8 cellular contexts compared by ENCODE assay signal in genomic region chr19:54464624-54465266, GRCh38. TPM values are rescaled to one million over a fixed set of nuclear protein-coding genes. Genes with fewer than 3 reads are reported as not detected.
DNase-seq lines count a peak whose midpoint lies in the region; ATAC-seq and TF ChIP-seq lines count a peak whose summit lies in the region.

No MANE protein-coding gene starts in this region.

- peaks cover 28% of the 10 kb centered on the region for H3K4me1 Mint-ChIP-seq in activated CD4-positive, alpha-beta T cell treated with anti-CD3 and anti-CD28 coated beads, Interleukin-2, amount 10 ng/mL, durations not matched to agents 7 days and 5 days

- H3K36me3 ChIP-seq in right lobe of liver = peaks cover 5 to 25% (median 9%) of the 10 kb centered on the region in 4 donors

- no peaks in the 10 kb centered on the region for H3K9me3 Mint-ChIP-seq in activated CD4-positive, alpha-beta T cell treated with anti-CD3 and anti-CD28 coated beads, Interleukin-2, amount 10 ng/mL, durations not matched to agents 7 days and 5 days

- peak; percentile 91 for DNase-seq in AG20443 (ENCODE audit: low spot score)
- DNase-seq in NCI-H510A (lab: John Stamatoyannopoulos, UW) = peak; percentile 60
- peak; percentile 84 for DNase-seq in activated CD4-positive, alpha-beta T cell treated with anti-CD3 and anti-CD28 coated beads, Interleukin-2, amount 10 ng/mL, durations not matched to agents 7 days and 5 days
- DNase-seq in dorsolateral prefrontal cortex = peak; percentile 79 to 93 (median 88)
- DNase-seq in right lobe of liver = peak; percentile 94 to 95 (median 94)
- peak; percentile 60 to 71 for DNase-seq in stimulated activated CD4-positive, alpha-beta T cell treated with anti-CD3 and anti-CD28 coated beads, Interleukin-4, amount 100 ng/mL, for 4 hours

- peak overlapping the region; percentile 79 for H3K4me3 Mint-ChIP-seq in activated CD4-positive, alpha-beta T cell treated with anti-CD3 and anti-CD28 coated beads, Interleukin-2, amount 10 ng/mL, durations not matched to agents 7 days and 5 days

- H3K27me3 Mint-ChIP-seq in activated CD4-positive, alpha-beta T cell treated with anti-CD3 and anti-CD28 coated beads, Interleukin-2, amount 10 ng/mL, durations not matched to agents 7 days and 5 days = peaks cover 26% of the 10 kb centered on the region

- ATAC-seq in GM18868 (IDR thresholded peaks at IDR 0.05; ENCODE audit: unreplicated experiment) (peak; percentile 53), HG03066 (IDR thresholded peaks at IDR 0.05; ENCODE audit: low read depth, unreplicated experiment) (peak; percentile 36), right lobe of liver (peak; percentile 60 to 76 (median 73))

- H3K36me3 Mint-ChIP-seq in activated CD4-positive, alpha-beta T cell treated with anti-CD3 and anti-CD28 coated beads, Interleukin-2, amount 10 ng/mL, durations not matched to agents 7 days and 5 days (ENCODE audit: low read depth) = peaks cover 11% of the 10 kb centered on the region

- intact Hi-C loops in dorsolateral prefrontal cortex (cut with DNase I) (loop anchor here in 1 of 2 donors (2.0 kb wide), 1 partner anchor 16 kb away; the partner anchor contains the start of gene LENG8), right lobe of liver (cut with DNase I) (no loop called here)

- TF ChIP-seq POLR2A in right lobe of liver (IDR thresholded peaks at IDR 0.05) = peak; percentile 85

- H3K27me3 ChIP-seq in dorsolateral prefrontal cortex (peaks cover 0 to 10% (median 2%) of the 10 kb centered on the region in 45 donors), right lobe of liver (no peaks in the 10 kb centered on the region)

- TF ChIP-seq CTCF in dorsolateral prefrontal cortex (IDR thresholded peaks at IDR 0.05 in 54 of 56, conservative IDR thresholded peaks at IDR 0.05 in 2 of 56; ENCODE audit: low read depth in 1 of 56, partially characterized antibody in 56 of 56) = peak in 45 of 56 donors; percentile 2 to 59 (median 31)
- TF ChIP-seq CTCF in right lobe of liver (IDR thresholded peaks at IDR 0.05) = no peak

- peak overlapping the region; percentile 89 for H3K27ac Mint-ChIP-seq in activated CD4-positive, alpha-beta T cell treated with anti-CD3 and anti-CD28 coated beads, Interleukin-2, amount 10 ng/mL, durations not matched to agents 7 days and 5 days

- CTCF ChIA-PET in activated CD4-positive, alpha-beta T cell treated with anti-CD3 and anti-CD28 coated beads, Interleukin-2, amount 10 ng/mL, durations not matched to agents 7 days and 5 days (lab: Charles Lee) = interaction anchor here (1.0 kb wide), 1 partner anchor 13 kb away, joined by 3 read pairs; no protein-coding TSS in a partner anchor

- H3K9me3 ChIP-seq in right lobe of liver = no peaks in the 10 kb centered on the region

- H3K27ac ChIP-seq in dorsolateral prefrontal cortex = peak overlapping the region; percentile 69 to 97 (median 91)
- H3K27ac ChIP-seq in right lobe of liver = peak overlapping the region; percentile 83 to 95 (median 91)

- peaks cover 0 to 12% (median 5%) of the 10 kb centered on the region in 4 donors for H3K4me1 ChIP-seq in right lobe of liver

- POLR2A ChIA-PET in activated CD4-positive, alpha-beta T cell treated with anti-CD3 and anti-CD28 coated beads, Interleukin-2, amount 10 ng/mL, durations not matched to agents 7 days and 5 days (lab: Charles Lee) = no interaction called here

- WGBS in right lobe of liver (ENCODE audit: insufficient coverage, low coverage, low lambda C conversion rate, missing lambda C conversion rate) = 3% methylated on average over 30 of the region's 61 CpGs

- H3K4me3 ChIP-seq in dorsolateral prefrontal cortex = peak overlapping the region; percentile 46 to 89 (median 72)
- peak overlapping the region; percentile 20 to 72 (median 66) for H3K4me3 ChIP-seq in right lobe of liver

RNA-seq across cellular contexts. Expression of gene LENG9, which starts 1.2 kb away (rescaled TPM):
- 1 to 10 TPM; 3.8 to 5.4 TPM for total RNA-seq in activated CD4-positive, alpha-beta T cell treated with anti-CD3 and anti-CD28 coated beads, Interleukin-2, amount 10 ng/mL, durations not matched to agents 7 days and 5 days
- 1 to 10 TPM in 119 of 120 experiments, under 1 TPM in 1; 0.94 to 5.4 (median 3.1) TPM for total RNA-seq in dorsolateral prefrontal cortex
- total RNA-seq in right lobe of liver = 1 to 10 TPM; 1.5 to 5.7 (median 3.3) TPM

RNA-seq across cellular contexts. Expression of gene CDC42EP5, which starts 8.4 kb away (rescaled TPM):
- total RNA-seq in activated CD4-positive, alpha-beta T cell treated with anti-CD3 and anti-CD28 coated beads, Interleukin-2, amount 10 ng/mL, durations not matched to agents 7 days and 5 days = not detected
- 10 to 100 TPM in 2 of 120 experiments, 1 to 10 TPM in 116, under 1 TPM in 2; 0.66 to 11.0 (median 3.4) TPM for total RNA-seq in dorsolateral prefrontal cortex
- 1 to 10 TPM; 1.3 to 3.7 (median 2.0) TPM for total RNA-seq in right lobe of liver

RNA-seq across cellular contexts. Expression of gene LENG8, which starts 15.7 kb away (rescaled TPM):
- 100 to 1,000 TPM; 245 to 248 TPM for total RNA-seq in activated CD4-positive, alpha-beta T cell treated with anti-CD3 and anti-CD28 coated beads, Interleukin-2, amount 10 ng/mL, durations not matched to agents 7 days and 5 days
- 100 to 1,000 TPM; 122 to 322 (median 204) TPM for total RNA-seq in dorsolateral prefrontal cortex
- total RNA-seq in right lobe of liver = 10 to 100 TPM; 29.8 to 66.3 (median 41.1) TPM

RNA-seq across cellular contexts. Expression of gene LAIR2, which starts 37.9 kb away (rescaled TPM):
- total RNA-seq in activated CD4-positive, alpha-beta T cell treated with anti-CD3 and anti-CD28 coated beads, Interleukin-2, amount 10 ng/mL, durations not matched to agents 7 days and 5 days = 1 to 10 TPM; 3.1 to 3.7 TPM
- 1 to 10 TPM in 26 of 120 experiments, under 1 TPM in 5, not detected in 89; 0.62 to 2.7 (median 1.3) TPM for total RNA-seq in dorsolateral prefrontal cortex
- under 1 TPM in 1 of 6 experiments, not detected in 5; 0.38 TPM for total RNA-seq in right lobe of liver

RNA-seq across cellular contexts. Expression of gene TTYH1, which starts 49.5 kb away (rescaled TPM):
- total RNA-seq in activated CD4-positive, alpha-beta T cell treated with anti-CD3 and anti-CD28 coated beads, Interleukin-2, amount 10 ng/mL, durations not matched to agents 7 days and 5 days = 1 to 10 TPM in 1 of 2 experiments, under 1 TPM in 1; 0.72 to 1.2 TPM
- 100 to 1,000 TPM; 150 to 805 (median 333) TPM for total RNA-seq in dorsolateral prefrontal cortex
- total RNA-seq in right lobe of liver = under 1 TPM in 5 of 6 experiments, not detected in 1; 0.30 to 0.93 (median 0.35) TPM

Comparison
In these comparisons a context has a peak if more than half of its experiments do, and no peak if none do; other contexts are left out.
1. Peak in every context shown above with its lines: DNase-seq, ATAC-seq, H3K4me3 ChIP-seq and H3K27ac ChIP-seq.
2. CTCF ChIP-seq: peak in dorsolateral prefrontal cortex (45 of 56); none in right lobe of liver (0 of 4).